Comparison of ENCODE assay signal across 12 cellular contexts in genomic region chr10:50648089-50648934, GRCh38. TPM values are rescaled to one million over a fixed set of nuclear protein-coding genes. Genes with fewer than 3 reads are reported as not detected.
DNase-seq lines count a peak whose midpoint lies in the region; ATAC-seq and TF ChIP-seq lines count a peak whose summit lies in the region.
"Had no signal": no experiment of that assay in that cellular context is flagged by ENCODE, and none has a peak within 500 bp of the region (broad histone marks: within the 10 kb centered on the region; RNA-seq: fewer than 3 reads in every experiment).

No MANE protein-coding gene starts in this region.

- ATAC-seq in GM18517 (IDR thresholded peaks at IDR 0.05; ENCODE audit: unreplicated experiment) (peak; percentile 90), GM21515 (IDR thresholded peaks at IDR 0.05; ENCODE audit: unreplicated experiment) (peak; percentile 52), HG03064 (IDR thresholded peaks at IDR 0.05; ENCODE audit: low read depth, unreplicated experiment) (peak; percentile 80)
- ATAC-seq: activated CD8-positive, alpha-beta T cell treated with anti-CD3 and anti-CD28 coated beads, Interleukin-2, amount 10 ng/mL, durations not matched to agents 7 days and 5 days; K562 had no signal

- H3K4me3 ChIP-seq in esophagus muscularis mucosa = no peak overlapping the region
- H3K4me3 ChIP-seq: K562 had no signal

- peaks cover 0 to 5% (median 3%) of the 10 kb centered on the region in 4 donors for H3K4me1 ChIP-seq in esophagus muscularis mucosa

- no peaks in the 10 kb centered on the region for H3K27me3 ChIP-seq in esophagus muscularis mucosa

- no peak overlapping the region for H3K27ac ChIP-seq in esophagus muscularis mucosa (replicated peaks in 1 of 4)

- no peaks in the 10 kb centered on the region for H3K36me3 ChIP-seq in esophagus muscularis mucosa

- DNase-seq in esophagus muscularis mucosa (ENCODE audit: extremely low spot score) = peak; percentile 45
- DNase-seq in AG08396 (ENCODE audit: low spot score) = no peak
- DNase-seq in NCI-H526 treated with DMSO at 0.1 percent for 48 hours (lab: John Stamatoyannopoulos, UW) = no peak
- no peak for DNase-seq in activated T-cell treated with anti-CD3 and anti-CD28 coated beads, Interleukin-2, amount 50 U/mL, for 48 hours
- no peak for DNase-seq in cardiac septum (ENCODE audit: low spot score)
- DNase-seq: activated CD8-positive, alpha-beta T cell treated with anti-CD3 and anti-CD28 coated beads, Interleukin-2, amount 10 ng/mL, durations not matched to agents 7 days and 5 days; CD4-positive, alpha-beta T cell; NCI-H446 had no signal

- no peak for TF ChIP-seq CTCF in esophagus muscularis mucosa (IDR thresholded peaks at IDR 0.05)

- TF ChIP-seq EP300 in esophagus muscularis mucosa (IDR thresholded peaks at IDR 0.05) = no peak

- WGBS in esophagus muscularis mucosa = 91% methylated on average over 7 of the region's 7 CpGs

- H3K9me3 ChIP-seq in esophagus muscularis mucosa = no peaks in the 10 kb centered on the region

- no peak for TF ChIP-seq POLR2A in esophagus muscularis mucosa (IDR thresholded peaks at IDR 0.05; ENCODE audit: low read depth)

- intact Hi-C loops in esophagus muscularis mucosa (cut with DNase I) = no loop called here
- intact Hi-C loops in cardiac septum (cut with DNase I) = no loop called here

RNA-seq across cellular contexts. Expression of gene SGMS1, which starts 24.6 kb away (rescaled TPM):
- 100 to 1,000 TPM in 1 of 4 donors, 10 to 100 TPM in 3; 64.3 to 132 (median 87.0) TPM for total RNA-seq in esophagus muscularis mucosa
- 24.3 TPM for total RNA-seq in cardiac septum
